In the genomic region with DNA sequence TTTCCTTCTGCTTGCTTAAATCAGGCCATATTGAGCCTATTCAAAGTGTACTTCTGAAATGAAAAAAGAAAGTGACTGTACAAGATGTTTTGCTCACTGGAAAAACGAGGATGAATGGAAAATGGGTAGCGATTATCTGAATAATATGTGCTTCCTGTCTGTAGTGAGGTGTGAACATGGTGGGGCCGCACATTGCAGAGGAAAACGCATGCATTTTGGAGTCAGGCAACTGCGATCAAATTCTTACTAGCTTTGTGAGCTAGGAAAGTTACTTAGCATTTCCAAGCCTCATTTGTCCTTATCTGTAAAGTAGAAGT, we compare ENCODE assay signal across 15 cellular contexts.
"Had no signal": no experiment of that assay in that cellular context is flagged by ENCODE, and none has a peak within 500 bp of the region (broad histone marks: within the 10 kb centered on the region; RNA-seq: fewer than 3 reads in every experiment).

No MANE protein-coding gene starts in this region.

- H3K9me3 Mint-ChIP-seq: activated T-helper 2 cell treated with anti-CD3 and anti-CD28 coated beads, Interferon-gamma antibody, Interleukin-2, Interleukin-4, amounts not matched to agents 10 μg/mL and 5 μg/mL and 100 μg/mL, durations not matched to agents 14 hours and 24 hours and 36 hours; stimulated activated naive CD8-positive, alpha-beta T cell treated with anti-CD3 and anti-CD28 coated beads, Interleukin-15, Interleukin-2, amounts not matched to agents 100 ng/mL and 50 ng/mL, for 24 hours had no signal

- H3K27ac Mint-ChIP-seq: activated naive CD8-positive, alpha-beta T cell; activated T-helper 2 cell treated with anti-CD3 and anti-CD28 coated beads, Interferon-gamma antibody, Interleukin-2, Interleukin-4, amounts not matched to agents 10 μg/mL and 5 μg/mL and 100 μg/mL, durations not matched to agents 14 hours and 24 hours and 36 hours; naive B cell; stimulated activated naive CD8-positive, alpha-beta T cell treated with anti-CD3 and anti-CD28 coated beads, Interleukin-15, Interleukin-2, amounts not matched to agents 100 ng/mL and 50 ng/mL, for 24 hours; WTC11 had no signal

- H3K27ac ChIP-seq: adrenal gland, ascending aorta, lower lobe of right lung, ovary, psoas muscle, right atrium auricular region, tibial nerve had no signal

- H3K9me3 ChIP-seq: adrenal gland, ascending aorta, lower lobe of right lung, neutrophil, ovary, psoas muscle had no signal

- FAIRE-seq: frontal cortex had no signal

- H3K4me1 ChIP-seq: right atrium auricular region had no signal

- H3K4me3 Mint-ChIP-seq: activated naive CD8-positive, alpha-beta T cell; activated T-cell treated with anti-CD3 and anti-CD28 coated beads, Interleukin-2, amount 50 U/mL, for 4 hours; naive B cell; stimulated activated naive CD8-positive, alpha-beta T cell treated with anti-CD3 and anti-CD28 coated beads, Interleukin-15, Interleukin-2, amounts not matched to agents 100 ng/mL and 50 ng/mL, for 24 hours; WTC11 had no signal

- H3K27me3 ChIP-seq: adrenal gland, ascending aorta, ovary, right atrium auricular region, tibial nerve had no signal

- H3K36me3 Mint-ChIP-seq: WTC11 had no signal

- H3K4me3 ChIP-seq: adrenal gland, ascending aorta, lower lobe of right lung, ovary, psoas muscle, right atrium auricular region, tibial nerve had no signal

- H3K36me3 ChIP-seq: adrenal gland, ascending aorta, lower lobe of right lung, neutrophil, ovary, right atrium auricular region, tibial nerve had no signal
